Comparison of ENCODE assay signal across 1 cellular context in genomic region chr12:54229624-54230212, GRCh38.
TF ChIP-seq lines count a peak whose summit lies in the region.

No MANE protein-coding gene starts in this region.

TF ChIP-seq in HCT116, 20 proteins besides CTCF, POLR2A, EP300 and RAD21 (continued from another document):
- TF ChIP-seq POLR2AphosphoS5 (IDR thresholded peaks at IDR 0.05; ENCODE audit: low read depth, low read length) (peak; percentile 25; the same call in 1 of the 2 replicates), YY1 (IDR thresholded peaks at IDR 0.05; ENCODE audit: extremely low read depth, insufficient replicate concordance, low read depth, low read length) (no peak), CEBPB (IDR thresholded peaks at IDR 0.05; ENCODE audit: low read depth) (0 out of 2 replicates have a peak, but pooled peaks have one; percentile 24), MAX (IDR thresholded peaks at IDR 0.05) (no peak; the same call in 1 of the 2 replicates), ATF3 (IDR thresholded peaks at IDR 0.05) (no peak), EGR1 (IDR thresholded peaks at IDR 0.05; ENCODE audit: low read depth) (peak; percentile 79), SRF (IDR thresholded peaks at IDR 0.05; ENCODE audit: low read depth) (no peak), SP1 (IDR thresholded peaks at IDR 0.05; ENCODE audit: low read depth) (peak; percentile 57; the same call in 1 of the 2 replicates), ZFX (IDR thresholded peaks at IDR 0.05) (no peak), JUND (IDR thresholded peaks at IDR 0.05) (peak; percentile 83), EZH2phosphoT487 (IDR thresholded peaks at IDR 0.05; ENCODE audit: borderline replicate concordance) (no peak), EZH2 (IDR thresholded peaks at IDR 0.05) (no peak), ELF1 (IDR thresholded peaks at IDR 0.05; ENCODE audit: borderline replicate concordance, low read depth) (no peak), CBX3 (IDR thresholded peaks at IDR 0.05; ENCODE audit: low read depth) (no peak), FOSL1 (IDR thresholded peaks at IDR 0.05; ENCODE audit: low read depth) (peak; percentile 91)
- TF ChIP-seq, protein P1, sequence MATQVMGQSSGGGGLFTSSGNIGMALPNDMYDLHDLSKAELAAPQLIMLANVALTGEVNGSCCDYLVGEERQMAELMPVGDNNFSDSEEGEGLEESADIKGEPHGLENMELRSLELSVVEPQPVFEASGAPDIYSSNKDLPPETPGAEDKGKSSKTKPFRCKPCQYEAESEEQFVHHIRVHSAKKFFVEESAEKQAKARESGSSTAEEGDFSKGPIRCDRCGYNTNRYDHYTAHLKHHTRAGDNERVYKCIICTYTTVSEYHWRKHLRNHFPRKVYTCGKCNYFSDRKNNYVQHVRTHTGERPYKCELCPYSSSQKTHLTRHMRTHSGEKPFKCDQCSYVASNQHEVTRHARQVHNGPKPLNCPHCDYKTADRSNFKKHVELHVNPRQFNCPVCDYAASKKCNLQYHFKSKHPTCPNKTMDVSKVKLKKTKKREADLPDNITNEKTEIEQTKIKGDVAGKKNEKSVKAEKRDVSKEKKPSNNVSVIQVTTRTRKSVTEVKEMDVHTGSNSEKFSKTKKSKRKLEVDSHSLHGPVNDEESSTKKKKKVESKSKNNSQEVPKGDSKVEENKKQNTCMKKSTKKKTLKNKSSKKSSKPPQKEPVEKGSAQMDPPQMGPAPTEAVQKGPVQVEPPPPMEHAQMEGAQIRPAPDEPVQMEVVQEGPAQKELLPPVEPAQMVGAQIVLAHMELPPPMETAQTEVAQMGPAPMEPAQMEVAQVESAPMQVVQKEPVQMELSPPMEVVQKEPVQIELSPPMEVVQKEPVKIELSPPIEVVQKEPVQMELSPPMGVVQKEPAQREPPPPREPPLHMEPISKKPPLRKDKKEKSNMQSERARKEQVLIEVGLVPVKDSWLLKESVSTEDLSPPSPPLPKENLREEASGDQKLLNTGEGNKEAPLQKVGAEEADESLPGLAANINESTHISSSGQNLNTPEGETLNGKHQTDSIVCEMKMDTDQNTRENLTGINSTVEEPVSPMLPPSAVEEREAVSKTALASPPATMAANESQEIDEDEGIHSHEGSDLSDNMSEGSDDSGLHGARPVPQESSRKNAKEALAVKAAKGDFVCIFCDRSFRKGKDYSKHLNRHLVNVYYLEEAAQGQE (IDR thresholded peaks at IDR 0.05; ENCODE audit: low read depth) = no peak
